15 cellular contexts compared by ENCODE assay signal in genomic region chr11:118229274-118229847, GRCh38. TPM values are rescaled to one million over a fixed set of nuclear protein-coding genes. Genes with fewer than 3 reads are reported as not detected.
DNase-seq lines count a peak whose midpoint lies in the region; ATAC-seq and TF ChIP-seq lines count a peak whose summit lies in the region.
"Had no signal": no experiment of that assay in that cellular context is flagged by ENCODE, and none has a peak within 500 bp of the region (broad histone marks: within the 10 kb centered on the region; RNA-seq: fewer than 3 reads in every experiment).

No MANE protein-coding gene starts in this region.

- TF ChIP-seq POLR2A in esophagus squamous epithelium (IDR thresholded peaks at IDR 0.05) (no peak), upper lobe of left lung (IDR thresholded peaks at IDR 0.05) (no peak)

- peak overlapping the region; percentile 17 for H3K4me3 Mint-ChIP-seq in activated naive CD4-positive, alpha-beta T cell treated with anti-CD3 and anti-CD28 coated beads for 36 hours

- no peaks in the 10 kb centered on the region for H3K27me3 Mint-ChIP-seq in activated naive CD4-positive, alpha-beta T cell treated with anti-CD3 and anti-CD28 coated beads for 36 hours (ENCODE audit: low read depth)

- peaks cover 0 to 22% (median 0%) of the 10 kb centered on the region in 3 donors for H3K4me1 ChIP-seq in esophagus squamous epithelium
- peaks cover 9 to 19% (median 13%) of the 10 kb centered on the region in 4 donors for H3K4me1 ChIP-seq in upper lobe of left lung

- H3K9me3 Mint-ChIP-seq in activated naive CD4-positive, alpha-beta T cell treated with anti-CD3 and anti-CD28 coated beads for 36 hours: peaks cover 7% of the 10 kb centered on the region

- H3K9me3 ChIP-seq in esophagus squamous epithelium (no peaks in the 10 kb centered on the region), upper lobe of left lung (no peaks in the 10 kb centered on the region)

- ATAC-seq in upper lobe of left lung (ENCODE audit: low FRiP score in 2 of 2): peak in 1 of 2 donors; percentile 43

- TF ChIP-seq CTCF in esophagus squamous epithelium (IDR thresholded peaks at IDR 0.05) (no peak), upper lobe of left lung (IDR thresholded peaks at IDR 0.05) (no peak)

- H3K27me3 ChIP-seq in esophagus squamous epithelium: peaks cover 0 to 7% (median 0%) of the 10 kb centered on the region in 4 donors
- no peaks in the 10 kb centered on the region for H3K27me3 ChIP-seq in upper lobe of left lung

- no peak overlapping the region for H3K4me3 ChIP-seq in esophagus squamous epithelium
- H3K4me3 ChIP-seq in upper lobe of left lung: no peak overlapping the region
- H3K4me3 ChIP-seq: smooth muscle cell had no signal

- 60 to 72% methylated on average over 5 of the region's 5 CpGs for WGBS in esophagus squamous epithelium, 2 donors
- WGBS in upper lobe of left lung, 2 donors: 63 to 70% methylated on average over 5 of the region's 5 CpGs

- CTCF ChIA-PET in activated naive CD4-positive, alpha-beta T cell treated with anti-CD3 and anti-CD28 coated beads for 36 hours (lab: Charles Lee): interaction anchor here (0.8 to 2.6 kb wide), 6 partner anchors 13 to 66 kb away, joined by 3 to 13 read pairs (median 4); no protein-coding TSS in a partner anchor

- H3K4me1 Mint-ChIP-seq in activated naive CD4-positive, alpha-beta T cell treated with anti-CD3 and anti-CD28 coated beads for 36 hours (ENCODE audit: low read depth): peaks cover 33% of the 10 kb centered on the region

- H3K36me3 Mint-ChIP-seq in activated naive CD4-positive, alpha-beta T cell treated with anti-CD3 and anti-CD28 coated beads for 36 hours (ENCODE audit: low read depth): peaks cover 58% of the 10 kb centered on the region

- peaks cover 0 to 47% (median 0%) of the 10 kb centered on the region in 3 donors for H3K36me3 ChIP-seq in esophagus squamous epithelium
- peaks cover 0 to 15% (median 1%) of the 10 kb centered on the region in 4 donors for H3K36me3 ChIP-seq in upper lobe of left lung

- intact Hi-C loops in activated naive CD4-positive, alpha-beta T cell treated with anti-CD3 and anti-CD28 coated beads for 36 hours (cut with micrococcal nuclease): loop anchor here (1.0 to 10.0 kb wide), 4 partner anchors 23 to 1135 kb away; partner anchors contain the start of genes C2CD2L, DPAGT1 and SIK3
- intact Hi-C loops in esophagus squamous epithelium (cut with DNase I): no loop called here

- H3K27ac ChIP-seq in esophagus squamous epithelium (peak overlapping the region; percentile 34 to 59 (median 54)), upper lobe of left lung (peak overlapping the region; percentile 40 to 79 (median 73))

- H3K27ac Mint-ChIP-seq in activated naive CD4-positive, alpha-beta T cell treated with anti-CD3 and anti-CD28 coated beads for 36 hours: peak overlapping the region; percentile 89

- peak; percentile 1 for DNase-seq in activated naive CD4-positive, alpha-beta T cell treated with anti-CD3 and anti-CD28 coated beads for 36 hours
- DNase-seq in activated naive CD4-positive, alpha-beta T cell treated with anti-CD3 and anti-CD28 coated beads, Interleukin-2, amount 50 U/mL, for 16 hours: no peak
- DNase-seq in OCI-M1 (lab: John Stamatoyannopoulos, UW): peak; percentile 37
- no peak for DNase-seq in esophagus squamous epithelium (lab: John Stamatoyannopoulos, UW)
- DNase-seq in upper lobe of left lung: no peak
- DNase-seq in NCI-H2196 treated with DMSO at 0.1 percent for 48 hours (lab: John Stamatoyannopoulos, UW; ENCODE audit: unreplicated experiment): no peak
- DNase-seq in effector CD8-positive, alpha-beta T cell (lab: John Stamatoyannopoulos, UW): no peak
- no peak for DNase-seq in NCI-H510A (lab: John Stamatoyannopoulos, UW)
- DNase-seq: amniotic stem cell, IMR-90, NCI-H2081 had no signal

- no peak for TF ChIP-seq EP300 in upper lobe of left lung (IDR thresholded peaks at IDR 0.05)

RNA-seq across cellular contexts. Expression of gene JAML, which starts 4.5 kb away (rescaled TPM):
- 10 to 100 TPM; 67.5 to 71.4 TPM for total RNA-seq in activated naive CD4-positive, alpha-beta T cell treated with anti-CD3 and anti-CD28 coated beads for 36 hours
- total RNA-seq in esophagus squamous epithelium (10 to 100 TPM in 2 of 4 donors, 1 to 10 TPM in 2; 2.2 to 17.9 (median 9.5) TPM), upper lobe of left lung (100 to 1,000 TPM in 2 of 6 donors, 10 to 100 TPM in 4; 33.0 to 105 (median 49.5) TPM)
- total RNA-seq: glomerular endothelial cell, IMR-90, smooth muscle cell had no signal

RNA-seq across cellular contexts. Expression of gene MPZL3, which starts 22.8 kb away (rescaled TPM):
- 10 to 100 TPM; 29.3 to 30.5 TPM for total RNA-seq in activated naive CD4-positive, alpha-beta T cell treated with anti-CD3 and anti-CD28 coated beads for 36 hours
- total RNA-seq in esophagus squamous epithelium: 10 to 100 TPM; 17.4 to 44.4 (median 32.4) TPM
- 10 to 100 TPM in 4 of 6 donors, 1 to 10 TPM in 2; 2.3 to 27.7 (median 10.4) TPM for total RNA-seq in upper lobe of left lung

RNA-seq across cellular contexts. Expression of gene MPZL2, which starts 34.7 kb away (rescaled TPM):
- 10 to 100 TPM; 25.3 to 28.4 TPM for total RNA-seq in activated naive CD4-positive, alpha-beta T cell treated with anti-CD3 and anti-CD28 coated beads for 36 hours
- total RNA-seq in esophagus squamous epithelium: 100 to 1,000 TPM; 249 to 491 (median 352) TPM
- total RNA-seq in upper lobe of left lung: 100 to 1,000 TPM in 3 of 6 donors, 10 to 100 TPM in 3; 51.6 to 146 (median 110) TPM
- total RNA-seq: IMR-90 had no signal

RNA-seq across cellular contexts. Expression of gene SCN2B, which starts 52.9 kb away (rescaled TPM):
- total RNA-seq in activated naive CD4-positive, alpha-beta T cell treated with anti-CD3 and anti-CD28 coated beads for 36 hours: not detected
- 1 to 10 TPM in 1 of 4 donors, under 1 TPM in 1, not detected in 2; 0.38 to 1.1 TPM for total RNA-seq in esophagus squamous epithelium
- total RNA-seq in upper lobe of left lung: 1 to 10 TPM in 1 of 6 donors, under 1 TPM in 3, not detected in 2; 0.22 to 2.4 (median 0.32) TPM
- total RNA-seq: activated CD8-positive, alpha-beta memory T cell treated with anti-CD3 and anti-CD28 coated beads for 36 hours; dermis microvascular lymphatic vessel endothelial cell; glomerular endothelial cell had no signal

Comparison
In these comparisons a context has a peak if more than half of its experiments do, and no peak if none do; other contexts are left out.
1. DNase-seq: peak in activated naive CD4-positive, alpha-beta T cell treated with anti-CD3 and anti-CD28 coated beads for 36 hours (single experiment) and OCI-M1 (single experiment); none in activated naive CD4-positive, alpha-beta T cell treated with anti-CD3 and anti-CD28 coated beads, Interleukin-2, amount 50 U/mL, for 16 hours (single experiment), esophagus squamous epithelium (single experiment), upper lobe of left lung (0 of 2), NCI-H2196 treated with DMSO at 0.1 percent for 48 hours (single experiment), effector CD8-positive, alpha-beta T cell (single experiment) and NCI-H510A (single experiment).